1 cellular context compared by ENCODE assay signal in the genomic region with DNA sequence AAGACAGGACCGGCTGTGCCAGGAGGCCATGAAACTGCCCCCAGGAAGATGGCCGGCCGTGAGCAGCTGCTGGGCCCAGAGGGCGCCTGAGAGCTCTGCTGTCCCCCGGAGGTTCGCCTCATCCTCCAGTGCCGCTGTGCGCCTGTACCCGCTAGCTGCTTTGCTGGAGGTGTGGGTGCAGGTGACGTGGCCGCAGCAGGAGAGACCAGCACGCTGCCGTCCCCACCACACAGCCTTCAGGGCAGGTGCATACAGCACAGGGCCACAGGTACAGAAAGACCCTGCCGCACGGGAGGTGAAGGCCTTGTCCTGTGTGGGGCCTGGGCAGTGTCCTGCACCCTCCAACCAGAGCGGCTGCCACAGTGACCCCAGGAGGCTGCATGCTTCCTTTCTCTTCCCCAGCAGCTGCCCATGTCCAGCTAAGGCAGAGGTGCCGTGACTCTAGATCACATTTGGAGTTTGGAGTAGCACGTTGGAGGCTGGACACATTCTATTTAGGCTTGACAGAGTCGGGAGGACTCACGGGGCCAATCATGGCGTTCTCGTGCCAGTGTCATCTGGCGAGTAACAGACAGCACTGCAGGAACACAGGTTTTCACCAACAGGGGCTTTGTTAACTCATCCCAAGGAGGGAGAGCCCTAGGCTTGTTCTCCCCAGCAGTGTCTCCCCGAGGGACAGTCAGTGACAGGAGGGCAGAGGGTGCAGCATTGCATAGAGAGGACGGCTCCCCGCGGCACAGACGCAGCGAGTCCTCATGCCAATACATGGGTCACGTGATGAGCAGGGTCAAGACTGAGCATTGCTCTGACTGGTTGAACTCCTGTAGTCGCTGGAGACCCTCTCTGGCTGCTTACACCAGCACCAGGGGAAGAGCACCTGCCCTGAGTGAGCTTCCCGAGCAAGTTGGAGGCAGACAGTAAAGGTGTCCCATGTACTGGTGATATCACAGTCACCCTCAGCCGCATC.
TF ChIP-seq lines count a peak whose summit lies in the region.

No MANE protein-coding gene starts in this region.

TF ChIP-seq in HepG2, 621 proteins besides CTCF, POLR2A, EP300 and RAD21 (continued from another document and continues in another):
- TF ChIP-seq NFAT5 (CRISPR knock-in tag; IDR thresholded peaks at IDR 0.05) (no peak), ZNF451 (CRISPR knock-in tag; IDR thresholded peaks at IDR 0.05) (no peak), BCL6 (CRISPR knock-in tag; IDR thresholded peaks at IDR 0.05) (no peak), CENPX (CRISPR knock-in tag; IDR thresholded peaks at IDR 0.05) (no peak), ZBTB10 (CRISPR knock-in tag; IDR thresholded peaks at IDR 0.05; ENCODE audit: borderline replicate concordance) (peak; percentile 66; the same call in 1 of the 2 replicates), ZNF83 (CRISPR knock-in tag; IDR thresholded peaks at IDR 0.05; ENCODE audit: borderline replicate concordance) (no peak), YEATS4 (CRISPR knock-in tag; IDR thresholded peaks at IDR 0.05; ENCODE audit: borderline replicate concordance) (0 out of 2 replicates have a peak, but pooled peaks have one; percentile 33), PRPF4 (IDR thresholded peaks at IDR 0.05; ENCODE audit: low read depth, low read length, poor library complexity, severe bottlenecking) (no peak), ZNF704 (CRISPR knock-in tag; IDR thresholded peaks at IDR 0.05; ENCODE audit: borderline replicate concordance) (no peak), ZNF703 (CRISPR knock-in tag; IDR thresholded peaks at IDR 0.05; ENCODE audit: borderline replicate concordance) (no peak), ZNF18 (CRISPR knock-in tag; IDR thresholded peaks at IDR 0.05; ENCODE audit: insufficient replicate concordance) (no peak), MED13 (CRISPR knock-in tag; IDR thresholded peaks at IDR 0.05) (no peak), EHMT2 (IDR thresholded peaks at IDR 0.05; ENCODE audit: borderline replicate concordance, low read depth, low read length) (no peak), ERF (CRISPR knock-in tag; IDR thresholded peaks at IDR 0.05) (no peak), YY1 (IDR thresholded peaks at IDR 0.05; ENCODE audit: insufficient read depth, insufficient replicate concordance, low read depth, low read length) (peak; percentile 78), ZNF484 (CRISPR knock-in tag; IDR thresholded peaks at IDR 0.05; ENCODE audit: borderline replicate concordance, low read depth) (no peak), MAFF (IDR thresholded peaks at IDR 0.05; ENCODE audit: low read depth, low read length) (no peak), ELF4 (CRISPR knock-in tag; IDR thresholded peaks at IDR 0.05; ENCODE audit: borderline replicate concordance) (no peak), ESRRA (CRISPR knock-in tag; IDR thresholded peaks at IDR 0.05; ENCODE audit: low read depth) (no peak), TFDP1 (CRISPR knock-in tag; IDR thresholded peaks at IDR 0.05; ENCODE audit: borderline replicate concordance) (peak; percentile 25; the same call in 1 of the 2 replicates), ZNF282 (IDR thresholded peaks at IDR 0.05; ENCODE audit: partially characterized antibody) (no peak), PHF20 (CRISPR knock-in tag; IDR thresholded peaks at IDR 0.05) (no peak), TCF12 (IDR thresholded peaks at IDR 0.05) (no peak), TCF12 (CRISPR knock-in tag; IDR thresholded peaks at IDR 0.05) (no peak), GATAD2A (CRISPR knock-in tag; IDR thresholded peaks at IDR 0.05) (no peak), TEAD2 (CRISPR knock-in tag; IDR thresholded peaks at IDR 0.05) (no peak), ZNF546 (CRISPR knock-in tag; conservative IDR thresholded peaks at IDR 0.05) (no peak), ZFAT (CRISPR knock-in tag; conservative IDR thresholded peaks at IDR 0.05) (no peak), ETV5 (CRISPR knock-in tag; IDR thresholded peaks at IDR 0.05; ENCODE audit: borderline replicate concordance) (no peak), ZNF292 (CRISPR knock-in tag; IDR thresholded peaks at IDR 0.05; ENCODE audit: borderline replicate concordance, low read depth) (no peak), RXRB (CRISPR knock-in tag; IDR thresholded peaks at IDR 0.05; ENCODE audit: borderline replicate concordance) (no peak), ZNF556 (CRISPR knock-in tag; IDR thresholded peaks at IDR 0.05; ENCODE audit: borderline replicate concordance) (0 out of 2 replicates have a peak, but pooled peaks have one; percentile 44), KAT7 (CRISPR knock-in tag; IDR thresholded peaks at IDR 0.05; ENCODE audit: borderline replicate concordance) (no peak), HDAC2 (CRISPR knock-in tag; IDR thresholded peaks at IDR 0.05) (peak; percentile 13; the same call in 1 of the 2 replicates), ZBTB20 (CRISPR knock-in tag; IDR thresholded peaks at IDR 0.05; ENCODE audit: borderline replicate concordance, low read depth) (no peak), ZNF768 (CRISPR knock-in tag; IDR thresholded peaks at IDR 0.05) (peak; percentile 38; the same call in 1 of the 2 replicates), ZNF550 (CRISPR knock-in tag; IDR thresholded peaks at IDR 0.05; ENCODE audit: borderline replicate concordance) (no peak), ZMYM2 (CRISPR knock-in tag; IDR thresholded peaks at IDR 0.05) (no peak), CREB3 (CRISPR knock-in tag; IDR thresholded peaks at IDR 0.05) (no peak), NR2F6 (IDR thresholded peaks at IDR 0.05) (no peak), NR2F6 (CRISPR knock-in tag; IDR thresholded peaks at IDR 0.05) (0 out of 2 replicates have a peak, but pooled peaks have one; percentile 7), ZNF337 (CRISPR knock-in tag; IDR thresholded peaks at IDR 0.05; ENCODE audit: borderline replicate concordance, low read depth) (no peak), WIZ (CRISPR knock-in tag; IDR thresholded peaks at IDR 0.05) (no peak), KDM1A (CRISPR knock-in tag; IDR thresholded peaks at IDR 0.05) (no peak), MEF2D (CRISPR knock-in tag; IDR thresholded peaks at IDR 0.05) (no peak), ZBTB8A (CRISPR knock-in tag; IDR thresholded peaks at IDR 0.05; ENCODE audit: borderline replicate concordance, low read depth) (no peak), SIX1 (CRISPR knock-in tag; IDR thresholded peaks at IDR 0.05; ENCODE audit: borderline replicate concordance) (no peak)
- TF ChIP-seq, protein P1, sequence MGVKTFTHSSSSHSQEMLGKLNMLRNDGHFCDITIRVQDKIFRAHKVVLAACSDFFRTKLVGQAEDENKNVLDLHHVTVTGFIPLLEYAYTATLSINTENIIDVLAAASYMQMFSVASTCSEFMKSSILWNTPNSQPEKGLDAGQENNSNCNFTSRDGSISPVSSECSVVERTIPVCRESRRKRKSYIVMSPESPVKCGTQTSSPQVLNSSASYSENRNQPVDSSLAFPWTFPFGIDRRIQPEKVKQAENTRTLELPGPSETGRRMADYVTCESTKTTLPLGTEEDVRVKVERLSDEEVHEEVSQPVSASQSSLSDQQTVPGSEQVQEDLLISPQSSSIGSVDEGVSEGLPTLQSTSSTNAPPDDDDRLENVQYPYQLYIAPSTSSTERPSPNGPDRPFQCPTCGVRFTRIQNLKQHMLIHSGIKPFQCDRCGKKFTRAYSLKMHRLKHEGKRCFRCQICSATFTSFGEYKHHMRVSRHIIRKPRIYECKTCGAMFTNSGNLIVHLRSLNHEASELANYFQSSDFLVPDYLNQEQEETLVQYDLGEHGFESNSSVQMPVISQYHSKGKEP (CRISPR knock-in tag; IDR thresholded peaks at IDR 0.05) = no peak
- TF ChIP-seq, protein P2, sequence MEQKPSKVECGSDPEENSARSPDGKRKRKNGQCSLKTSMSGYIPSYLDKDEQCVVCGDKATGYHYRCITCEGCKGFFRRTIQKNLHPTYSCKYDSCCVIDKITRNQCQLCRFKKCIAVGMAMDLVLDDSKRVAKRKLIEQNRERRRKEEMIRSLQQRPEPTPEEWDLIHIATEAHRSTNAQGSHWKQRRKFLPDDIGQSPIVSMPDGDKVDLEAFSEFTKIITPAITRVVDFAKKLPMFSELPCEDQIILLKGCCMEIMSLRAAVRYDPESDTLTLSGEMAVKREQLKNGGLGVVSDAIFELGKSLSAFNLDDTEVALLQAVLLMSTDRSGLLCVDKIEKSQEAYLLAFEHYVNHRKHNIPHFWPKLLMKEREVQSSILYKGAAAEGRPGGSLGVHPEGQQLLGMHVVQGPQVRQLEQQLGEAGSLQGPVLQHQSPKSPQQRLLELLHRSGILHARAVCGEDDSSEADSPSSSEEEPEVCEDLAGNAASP (CRISPR knock-in tag; IDR thresholded peaks at IDR 0.05; ENCODE audit: borderline replicate concordance) = no peak
